1 cellular context compared by ENCODE assay signal in genomic region chr7:154928136-154929005, GRCh38.
TF ChIP-seq lines count a peak whose summit lies in the region.

No MANE protein-coding gene starts in this region.

TF ChIP-seq in HepG2, 621 proteins besides CTCF, POLR2A, EP300 and RAD21 (continued from another document and continues in another):
- TF ChIP-seq ZNF142 (CRISPR knock-in tag; IDR thresholded peaks at IDR 0.05) (no peak), XRCC5 (optimal IDR thresholded peaks at IDR 0.05; ENCODE audit: low read length) (peak; percentile 38), PHF20 (CRISPR knock-in tag; IDR thresholded peaks at IDR 0.05) (peak; percentile 47; the same call in 1 of the 2 replicates), ZKSCAN5 (CRISPR knock-in tag; IDR thresholded peaks at IDR 0.05) (peak; percentile 85; the same call in 1 of the 2 replicates), ASH2L (IDR thresholded peaks at IDR 0.05; ENCODE audit: insufficient read length, low read depth, low read length) (peak; percentile 45), STAT5B (CRISPR knock-in tag; IDR thresholded peaks at IDR 0.05) (no peak), SIN3A (IDR thresholded peaks at IDR 0.05; ENCODE audit: borderline replicate concordance, low read depth, low read length) (0 out of 2 replicates have a peak, but pooled peaks have one; percentile 45), KMT2B (CRISPR knock-in tag; IDR thresholded peaks at IDR 0.05) (peak; percentile 39; the same call in 1 of the 2 replicates), TAF15 (IDR thresholded peaks at IDR 0.05; ENCODE audit: low read depth, low read length, poor library complexity, severe bottlenecking) (no peak), HBP1 (CRISPR knock-in tag; IDR thresholded peaks at IDR 0.05; ENCODE audit: low read depth) (peak; percentile 71; the same call in 1 of the 2 replicates), PRDM10 (CRISPR knock-in tag; IDR thresholded peaks at IDR 0.05; ENCODE audit: low read depth) (no peak), PBX3 (CRISPR knock-in tag; IDR thresholded peaks at IDR 0.05; ENCODE audit: borderline replicate concordance) (no peak), ZNF670 (CRISPR knock-in tag; IDR thresholded peaks at IDR 0.05; ENCODE audit: borderline replicate concordance) (peak; percentile 17; the same call in 1 of the 2 replicates), ZNF83 (CRISPR knock-in tag; IDR thresholded peaks at IDR 0.05; ENCODE audit: borderline replicate concordance) (no peak), CC2D1A (CRISPR knock-in tag; IDR thresholded peaks at IDR 0.05) (no peak), FOXA3 (CRISPR knock-in tag; IDR thresholded peaks at IDR 0.05) (0 out of 2 replicates have a peak, but pooled peaks have one; percentile 2), THAP11 (CRISPR knock-in tag; IDR thresholded peaks at IDR 0.05) (peak; percentile 49), KMT2A (CRISPR knock-in tag; IDR thresholded peaks at IDR 0.05) (peak; percentile 60; the same call in 1 of the 2 replicates), GATAD1 (CRISPR knock-in tag; IDR thresholded peaks at IDR 0.05) (peak; percentile 77), POLR2AphosphoS5 (IDR thresholded peaks at IDR 0.05; ENCODE audit: low read depth, low read length) (0 out of 2 replicates have a peak, but pooled peaks have one; percentile 38), ZBTB38 (CRISPR knock-in tag; IDR thresholded peaks at IDR 0.05) (no peak), PBX2 (CRISPR knock-in tag; IDR thresholded peaks at IDR 0.05) (no peak), KAT8 (CRISPR knock-in tag; IDR thresholded peaks at IDR 0.05) (peak; percentile 69), ZFP91 (CRISPR knock-in tag; IDR thresholded peaks at IDR 0.05; ENCODE audit: borderline replicate concordance) (peak; percentile 50; the same call in 1 of the 2 replicates), HMGXB3 (CRISPR knock-in tag; IDR thresholded peaks at IDR 0.05; ENCODE audit: borderline replicate concordance) (peak; percentile 96), SP140L (CRISPR knock-in tag; IDR thresholded peaks at IDR 0.05; ENCODE audit: borderline replicate concordance) (no peak), ZNF280D (CRISPR knock-in tag; IDR thresholded peaks at IDR 0.05) (no peak), ZBTB34 (CRISPR knock-in tag; IDR thresholded peaks at IDR 0.05) (no peak)
